Comparison of ENCODE assay signal across 27 cellular contexts in the genomic region with DNA sequence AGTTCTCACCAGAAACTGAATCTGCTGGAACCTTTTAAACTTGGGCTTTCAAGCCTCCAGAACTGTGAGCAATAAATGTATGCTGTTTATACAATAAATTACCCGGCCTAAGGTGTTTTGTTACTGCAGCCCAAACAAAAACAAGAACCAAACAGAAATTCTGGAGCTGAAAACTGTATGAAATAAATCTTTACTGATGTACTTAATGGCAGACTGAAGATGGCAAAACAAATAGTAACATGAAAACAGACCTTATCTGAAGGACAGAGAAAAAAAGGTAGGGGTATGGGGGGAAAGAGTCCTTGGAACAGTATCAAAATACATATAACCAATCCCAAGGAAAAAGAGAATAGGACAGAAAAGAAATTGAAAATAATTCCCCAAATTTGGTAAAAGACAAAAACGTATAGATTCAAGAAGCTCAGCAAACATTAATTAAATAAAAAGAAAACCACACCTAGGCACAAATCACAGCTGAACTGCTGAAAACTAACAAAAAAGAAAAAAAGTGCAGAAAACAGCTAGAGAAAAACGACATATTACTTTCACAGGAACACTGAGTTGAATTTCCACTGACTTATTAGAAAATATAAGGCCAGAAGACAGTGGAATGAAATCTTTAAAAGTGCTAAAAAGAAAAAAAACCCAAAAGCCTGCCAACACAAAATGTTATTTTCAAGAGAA. TPM values are rescaled to one million over a fixed set of nuclear protein-coding genes. Genes with fewer than 3 reads are reported as not detected.
DNase-seq lines count a peak whose midpoint lies in the region; ATAC-seq, FAIRE-seq and TF ChIP-seq lines count a peak whose summit lies in the region.
"Had no signal": no experiment of that assay in that cellular context is flagged by ENCODE, and none has a peak within 500 bp of the region (broad histone marks: within the 10 kb centered on the region; RNA-seq: fewer than 3 reads in every experiment).

No MANE protein-coding gene starts in this region.

- no peak overlapping the region for H2AFZ ChIP-seq in GM23338
- H2AFZ ChIP-seq in GM12878 (ENCODE audit: control insufficient read depth, low read depth, low read length), result no peak overlapping the region

- WGBS in GM12878 (ENCODE audit: insufficient coverage, insufficient replicate concordance, low lambda C conversion rate, missing lambda C conversion rate), result 50% methylated on average over 3 of the region's 3 CpGs

- intact Hi-C loops in GM12878 (cut with micrococcal nuclease; ENCODE audit: unreplicated experiment) (no loop called here), dorsolateral prefrontal cortex (cut with DNase I) (no loop called here)

- CTCF ChIA-PET in GM12878 (lab: Yijun Ruan, JAX), result interaction anchor here (0.6 kb wide), 2 partner anchors 46 to 523 kb away, joined by 3 read pairs; no protein-coding TSS in a partner anchor

- H3K27me3 ChIP-seq in GM23338 (ENCODE audit: insufficient read depth) (no peaks in the 10 kb centered on the region), HUES48 (ENCODE audit: control insufficient read depth, insufficient read depth, low read length) (no peaks in the 10 kb centered on the region), GM12878 (replicated peaks in 1 of 2; ENCODE audit: control insufficient read depth in 2 of 2, insufficient read depth in 2 of 2, low read length in 1 of 2) (no peaks in the 10 kb centered on the region), dorsolateral prefrontal cortex (no peaks in the 10 kb centered on the region)
- H3K27me3 ChIP-seq: SJSA1, tibial artery had no signal

- H3K4me3 Mint-ChIP-seq in GM23338 (no peak overlapping the region), nephron progenitor cell (no peak overlapping the region)
- H3K4me3 Mint-ChIP-seq: activated naive CD4-positive, alpha-beta T cell treated with anti-CD3 and anti-CD28 coated beads for 36 hours; dendritic cell treated with granulocyte-macrophage colony-stimulating factor and Interleukin-4, amounts not matched to agents 40 ng/mL and 50 ng/mL, for 4 days; HFFc6; neural crest cell had no signal

- RAD21 ChIA-PET in GM12878 (lab: Charles Lee; ENCODE audit: unreplicated experiment), result interaction anchor here (0.6 kb wide), 1 partner anchor 33 kb away, joined by 4 read pairs; no protein-coding TSS in a partner anchor

- BruUV-seq in GM12878 (replicated peaks; lab: Mats Ljungman, UMichigan), result no TSS peak

- no peak for TF ChIP-seq RAD21 in GM12878 (IDR thresholded peaks at IDR 0.05; ENCODE audit: insufficient read depth, low read depth, low read length)

- no peaks in the 10 kb centered on the region for H3K9me2 ChIP-seq in GM23338 (ENCODE audit: insufficient read depth)

- H3K4me1 ChIP-seq in GM23338 (ENCODE audit: insufficient read depth) (peaks cover 13% of the 10 kb centered on the region; the same call in 1 of the 2 replicates), HUES48 (ENCODE audit: control insufficient read depth, insufficient read depth, low read length) (peaks cover 15% of the 10 kb centered on the region), GM12878 (ENCODE audit: control insufficient read depth, insufficient read depth, low read length) (0 out of 2 replicates have a peak, but pooled peaks cover 2% of the 10 kb centered on the region)
- H3K4me1 ChIP-seq: prostate gland had no signal

- H3K27ac Mint-ChIP-seq in GM23338 (peak overlapping the region; percentile 88), nephron progenitor cell (peak overlapping the region; percentile 86)
- H3K27ac Mint-ChIP-seq: dendritic cell treated with granulocyte-macrophage colony-stimulating factor and Interleukin-4, amounts not matched to agents 40 ng/mL and 50 ng/mL, for 4 days; HFFc6 had no signal

- in situ Hi-C loops in GM12878 (cut with MboI), result no loop called here

- TF ChIP-seq POLR2A in GM12878 (IDR thresholded peaks at IDR 0.05; ENCODE audit: low read depth, low read length), result no peak

- peaks cover 95% of the 10 kb centered on the region for H3K79me2 ChIP-seq in GM23338 (replicated peaks; ENCODE audit: insufficient read depth)
- H3K79me2 ChIP-seq in GM12878 (ENCODE audit: control insufficient read depth, insufficient read depth, low read length), result peaks cover 76% of the 10 kb centered on the region

- no peaks in the 10 kb centered on the region for H3F3A ChIP-seq in GM23338 (replicated peaks; ENCODE audit: low read depth)

- H3K27me3 Mint-ChIP-seq in GM23338 (ENCODE audit: insufficient read depth, low read depth, poor library complexity) (no peaks in the 10 kb centered on the region), nephron progenitor cell (ENCODE audit: low read depth, poor library complexity) (no peaks in the 10 kb centered on the region)
- H3K27me3 Mint-ChIP-seq: CD8-positive, alpha-beta memory T cell; dendritic cell treated with granulocyte-macrophage colony-stimulating factor and Interleukin-4, amounts not matched to agents 40 ng/mL and 50 ng/mL, for 4 days had no signal

- DNase-seq in GM23338 (ENCODE audit: low spot score), result no peak
- DNase-seq in GM12878 (ENCODE audit: low read depth, low spot score), result no peak
- no peak for DNase-seq in nephron progenitor cell
- DNase-seq in dorsolateral prefrontal cortex, result no peak
- DNase-seq in activated CD8-positive, alpha-beta memory T cell treated with anti-CD3 and anti-CD28 coated beads, Interleukin-2, amount 50 U/mL, for 48 hours, result no peak
- DNase-seq in HuH-7.5 (ENCODE audit: low spot score), result no peak
- DNase-seq: activated CD4-positive, alpha-beta T cell treated with anti-CD3 and anti-CD28 coated beads, Interleukin-2, amount 50 U/mL, for 4 hours; activated naive CD4-positive, alpha-beta T cell treated with anti-CD3 and anti-CD28 coated beads for 36 hours; aorta; CD8-positive, alpha-beta memory T cell; head of caudate nucleus; HFFc6; NCI-H2107; NCI-H446 treated with DMSO at 0.1 percent for 48 hours; stimulated activated CD4-positive, alpha-beta T cell treated with anti-CD3 and anti-CD28 coated beads, Interleukin-2, amount 100 ng/mL, for 24 hours; stimulated activated naive CD4-positive, alpha-beta T cell treated with Interleukin-2 at 50 U/mL for 16 hours; T-helper 2 cell; tibial artery had no signal

- H4K20me1 ChIP-seq in GM23338 (replicated peaks; ENCODE audit: insufficient read depth) (peaks cover 6% of the 10 kb centered on the region), GM12878 (ENCODE audit: control insufficient read depth, insufficient read depth) (no peaks in the 10 kb centered on the region)

- TF ChIP-seq EP300 in GM12878 (IDR thresholded peaks at IDR 0.05; ENCODE audit: borderline replicate concordance in 1 of 2, control insufficient read depth in 1 of 2, low read depth in 2 of 2, low read length in 2 of 2), result no peak

- SMC1A ChIA-PET in GM12878 (lab: Charles Lee; ENCODE audit: uncharacterized antibody, unreplicated experiment), result interaction anchor here (0.9 to 3.3 kb wide), 4 partner anchors 11 to 151 kb away, joined by 3 to 17 read pairs (median 3); no protein-coding TSS in a partner anchor

- H3K9ac ChIP-seq in HUES48 (ENCODE audit: low read depth, low read length) (no peak overlapping the region), GM12878 (ENCODE audit: control insufficient read depth, insufficient read depth, low read length) (no peak overlapping the region; the same call in 1 of the 2 replicates)

- H3K36me3 ChIP-seq in GM23338 (ENCODE audit: insufficient read depth), result no peaks in the 10 kb centered on the region
- no peaks in the 10 kb centered on the region for H3K36me3 ChIP-seq in HUES48 (ENCODE audit: control insufficient read depth, insufficient read depth, low read length)
- H3K36me3 ChIP-seq in GM12878 (ENCODE audit: control insufficient read depth in 2 of 2, insufficient read depth in 2 of 2, low read length in 1 of 2), result no peaks in the 10 kb centered on the region
- H3K36me3 ChIP-seq: prostate gland, SJSA1, tibial artery had no signal

- TF ChIP-seq CTCF in GM23338 (conservative IDR thresholded peaks at IDR 0.05; ENCODE audit: low read depth in 2 of 2) (no peak), GM12878 (IDR thresholded peaks at IDR 0.05 in 2 of 3, conservative IDR thresholded peaks at IDR 0.05 in 1 of 3; ENCODE audit: control insufficient read depth in 2 of 3, extremely low read depth in 1 of 3, insufficient read depth in 1 of 3, low read depth in 3 of 3, low read length in 3 of 3) (no peak), nephron progenitor cell (IDR thresholded peaks at IDR 0.05) (no peak), dorsolateral prefrontal cortex (IDR thresholded peaks at IDR 0.05 in 54 of 56, conservative IDR thresholded peaks at IDR 0.05 in 2 of 56; ENCODE audit: low read depth in 1 of 56, partially characterized antibody in 56 of 56) (no peak)

- no peaks in the 10 kb centered on the region for H3K9me3 ChIP-seq in HUES48 (ENCODE audit: control insufficient read depth, insufficient read depth, low read length)
- H3K9me3 ChIP-seq in GM12878 (replicated peaks; ENCODE audit: control insufficient read depth, insufficient read depth, low read length), result peaks cover 1% of the 10 kb centered on the region; the same call in 2 of the 3 replicates
- H3K9me3 ChIP-seq: prostate gland, SJSA1, tibial artery had no signal

- POLR2A ChIA-PET in GM12878 (lab: Charles Lee), result interaction anchor here (1.0 kb wide), 1 partner anchor 18 kb away, joined by 3 read pairs; no protein-coding TSS in a partner anchor

- H3K4me2 ChIP-seq in GM23338 (no peak overlapping the region; the same call in 1 of the 2 replicates), GM12878 (ENCODE audit: control insufficient read depth, insufficient read depth) (peak overlapping the region; percentile 47)

- H3K9me3 Mint-ChIP-seq in GM23338 (no peaks in the 10 kb centered on the region), nephron progenitor cell (peaks cover 26% of the 10 kb centered on the region)
- H3K9me3 Mint-ChIP-seq: activated naive CD4-positive, alpha-beta T cell treated with anti-CD3 and anti-CD28 coated beads for 36 hours; CD8-positive, alpha-beta memory T cell; dendritic cell treated with granulocyte-macrophage colony-stimulating factor and Interleukin-4, amounts not matched to agents 40 ng/mL and 50 ng/mL, for 4 days; HFFc6; neural crest cell had no signal

- peak overlapping the region; percentile 65; the same call in 1 of the 2 replicates for H3K27ac ChIP-seq in GM23338 (ENCODE audit: low read depth)
- H3K27ac ChIP-seq in HUES48 (ENCODE audit: low read depth, low read length), result peak overlapping the region; percentile 2
- 0 out of 2 replicates have a peak overlapping the region, but pooled peaks have one; percentile 6 for H3K27ac ChIP-seq in GM12878 (ENCODE audit: control insufficient read depth, insufficient read depth)
- peak overlapping the region in 3 of 59 donors; percentile 3 to 48 (median 44) for H3K27ac ChIP-seq in dorsolateral prefrontal cortex
- H3K27ac ChIP-seq: prostate gland, SJSA1, skin epidermis, tibial artery had no signal

- H3K4me3 ChIP-seq in GM23338, result no peak overlapping the region
- no peak overlapping the region for H3K4me3 ChIP-seq in HUES48 (ENCODE audit: low read depth, low read length)
- peak overlapping the region; percentile 30; the same call in 1 of the 2 replicates for H3K4me3 ChIP-seq in GM12878
- H3K4me3 ChIP-seq in dorsolateral prefrontal cortex, result no peak overlapping the region
- H3K4me3 ChIP-seq: prostate gland, SJSA1, skin epidermis, tibial artery had no signal

- H3K4me1 Mint-ChIP-seq in GM23338, result peaks cover 33% of the 10 kb centered on the region
- H3K4me1 Mint-ChIP-seq in nephron progenitor cell, result peaks cover 18% of the 10 kb centered on the region

- no peak for FAIRE-seq in GM12878 (lab: Jason Lieb, UNC)
- FAIRE-seq: G401.6, HTR-8/SVneo had no signal

- no peaks in the 10 kb centered on the region for H3K36me3 Mint-ChIP-seq in GM23338 (ENCODE audit: low read depth)
- H3K36me3 Mint-ChIP-seq in nephron progenitor cell (ENCODE audit: low read depth), result peaks cover 22% of the 10 kb centered on the region
- H3K36me3 Mint-ChIP-seq: CD8-positive, alpha-beta memory T cell had no signal

- ATAC-seq in GM23338, result no peak
- ATAC-seq in GM12878, result no peak
- ATAC-seq: Panc1 had no signal

RNA-seq across cellular contexts. Expression of gene NOL7, which starts 47.7 kb away (rescaled TPM):
- 97.2 and 110 TPM in 2 replicates for total RNA-seq in GM23338 (2014; rRNA removed; shearing (Covaris generic))
- polyA plus RNA-seq in GM23338 (2016; fragmentation: Nextera tagmentation; extraction: Ambion mirVana) (251 and 253 TPM in 2 replicates), GM12878 (2011; rRNA removed) (34.6 and 59.2 TPM in 2 replicates), GM12878 (2014; fragmentation: Illumina TruSeq; extraction: Trizol) (101 and 110 TPM in 2 replicates), GM12878 (2014; fragmentation: Nextera tagmentation; extraction: Ambion mirVana) (10 to 100 TPM; 12.2 to 31.2 TPM), GM12878 (2014; rRNA removed) (86.3 and 86.9 TPM in 2 replicates), GM12878 (2016; fragmentation: Nextera tagmentation; extraction: Ambion mirVana) (100 to 1,000 TPM; 218 to 222 TPM)
- total RNA-seq in GM12878 (2013; cell fraction: nucleolus; rRNA removed), result 19.6 and 24.1 TPM in 2 replicates
- total RNA-seq in GM12878 (2014; rRNA removed) (75.6 and 79.8 TPM in 2 replicates), GM12878 (2014; rRNA removed; fragmentation: Illumina TruSeq; extraction: Trizol) (102 and 103 TPM in 2 replicates), GM12878 (2021) (80.1 and 86.2 TPM in 2 replicates), dorsolateral prefrontal cortex (10 to 100 TPM; 37.1 to 64.3 (median 48.9) TPM)
- 33.9 TPM for polyA plus RNA-seq in GM12878 (2011; ENCODE audit: low read depth)
- polyA plus RNA-seq in GM12878 (2011; cell fraction: cytosol; rRNA removed), result 26.7 and 34.1 TPM in 2 replicates
- 18.7 and 25.9 TPM in 2 replicates for polyA plus RNA-seq in GM12878 (2011; cell fraction: nucleus; rRNA removed)
- 56.2 and 65.5 TPM in 2 replicates for polyA plus RNA-seq in GM12878 (2012)
- polyA minus RNA-seq in GM12878 (2011; rRNA and poly(A)+ RNA removed), result 3.4 and 5.5 TPM in 2 replicates
- polyA minus RNA-seq in GM12878 (2011; cell fraction: cytosol; rRNA and poly(A)+ RNA removed), result 8.8 and 9.9 TPM in 2 replicates
- polyA minus RNA-seq in GM12878 (2011; cell fraction: nucleus; rRNA and poly(A)+ RNA removed), result 8.1 and 14.2 TPM in 2 replicates

RNA-seq across cellular contexts. Expression of gene RANBP9, which starts 48.8 kb away (rescaled TPM):
- 31.8 and 33.6 TPM in 2 replicates for total RNA-seq in GM23338 (2014; rRNA removed; shearing (Covaris generic))
- 11.9 and 12.1 TPM in 2 replicates for polyA plus RNA-seq in GM23338 (2016; fragmentation: Nextera tagmentation; extraction: Ambion mirVana)
- 18.2 and 18.7 TPM in 2 replicates for total RNA-seq in GM12878 (2013; cell fraction: nucleolus; rRNA removed)
- total RNA-seq in GM12878 (2014; rRNA removed), result 11.3 and 12.9 TPM in 2 replicates
- 22.5 TPM in 2 replicates for total RNA-seq in GM12878 (2014; rRNA removed; fragmentation: Illumina TruSeq; extraction: Trizol)
- 28.5 and 28.7 TPM in 2 replicates for total RNA-seq in GM12878 (2021)
- polyA plus RNA-seq in GM12878 (2011; ENCODE audit: low read depth), result 17.2 TPM
- polyA plus RNA-seq in GM12878 (2011; rRNA removed), result 21.5 and 32.7 TPM in 2 replicates
- polyA plus RNA-seq in GM12878 (2011; cell fraction: cytosol; rRNA removed), result 15.0 and 15.3 TPM in 2 replicates
- polyA plus RNA-seq in GM12878 (2011; cell fraction: nucleus; rRNA removed), result 17.3 and 21.5 TPM in 2 replicates
- 23.4 and 27.1 TPM in 2 replicates for polyA plus RNA-seq in GM12878 (2012)
- polyA plus RNA-seq in GM12878 (2014; fragmentation: Illumina TruSeq; extraction: Trizol), result 43.1 and 44.2 TPM in 2 replicates
- 10 to 100 TPM in 1 of 2 experiments, 1 to 10 TPM in 1; 8.2 to 10.8 TPM for polyA plus RNA-seq in GM12878 (2014; fragmentation: Nextera tagmentation; extraction: Ambion mirVana)
- 15.7 and 21.1 TPM in 2 replicates for polyA plus RNA-seq in GM12878 (2014; rRNA removed)
- polyA plus RNA-seq in GM12878 (2016; fragmentation: Nextera tagmentation; extraction: Ambion mirVana), result 1 to 10 TPM; 3.7 to 5.0 TPM
- 16.4 and 27.4 TPM in 2 replicates for polyA minus RNA-seq in GM12878 (2011; rRNA and poly(A)+ RNA removed)
- polyA minus RNA-seq in GM12878 (2011; cell fraction: cytosol; rRNA and poly(A)+ RNA removed), result 10.7 and 14.2 TPM in 2 replicates
- 6.4 and 12.8 TPM in 2 replicates for polyA minus RNA-seq in GM12878 (2011; cell fraction: nucleus; rRNA and poly(A)+ RNA removed)
- 10 to 100 TPM; 48.7 to 98.0 (median 80.1) TPM for total RNA-seq in dorsolateral prefrontal cortex
